ENCODE assay signal across 13 cellular contexts in the genomic region with DNA sequence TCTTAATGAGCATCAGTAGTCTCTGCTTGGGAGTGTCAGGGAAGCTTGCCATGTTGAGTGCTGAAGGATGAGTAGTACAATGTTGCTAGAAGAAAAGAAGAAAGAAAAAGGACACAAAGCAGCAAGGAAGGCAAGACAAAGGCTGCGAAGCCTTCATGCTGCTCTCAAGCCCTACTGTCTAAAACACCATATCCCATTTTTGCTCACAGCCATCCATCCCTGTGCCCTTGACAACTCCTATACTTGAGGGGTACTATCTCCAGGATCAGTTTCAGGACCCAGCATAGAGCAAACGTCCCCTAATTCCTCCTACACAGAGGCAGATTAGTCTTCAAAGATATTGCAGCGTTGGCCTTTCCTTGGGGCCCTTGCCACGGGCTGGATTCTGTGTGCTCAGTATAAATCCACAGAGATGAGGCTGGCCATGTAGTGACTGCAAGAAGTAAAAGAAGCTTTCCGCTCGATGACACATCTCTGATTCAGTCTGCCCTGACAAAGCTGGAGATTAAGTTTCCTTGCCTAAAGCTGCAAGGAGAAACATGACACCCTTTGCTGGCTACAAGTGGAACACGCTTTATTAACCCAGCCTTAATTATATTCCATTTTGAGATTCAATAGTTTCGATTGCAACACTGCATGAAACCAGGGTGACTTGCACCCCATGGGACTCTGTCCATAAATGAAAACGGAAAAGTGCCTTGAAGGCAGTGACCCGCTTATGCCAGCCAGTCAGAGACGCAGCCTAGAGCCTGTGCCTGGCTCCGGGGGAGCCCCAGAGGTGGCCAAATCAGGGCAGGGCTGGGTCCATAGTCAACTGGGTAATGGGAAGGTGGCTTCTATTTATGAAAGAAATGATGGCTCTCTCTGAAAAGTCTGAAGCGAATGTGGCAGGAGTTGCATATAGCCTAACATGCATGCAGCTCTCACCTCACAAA.
DNase-seq lines count a peak whose midpoint lies in the region; ATAC-seq and TF ChIP-seq lines count a peak whose summit lies in the region.
"Had no signal": no experiment of that assay in that cellular context is flagged by ENCODE, and none has a peak within 500 bp of the region (broad histone marks: within the 10 kb centered on the region; RNA-seq: fewer than 3 reads in every experiment).

No MANE protein-coding gene starts in this region.

- intact Hi-C loops in esophagus muscularis mucosa (cut with DNase I), result no loop called here
- intact Hi-C loops in sciatic nerve (cut with DNase I), result no loop called here
- intact Hi-C loops in ascending aorta (cut with DNase I), result no loop called here

- no peaks in the 10 kb centered on the region for H3K27me3 ChIP-seq in esophagus muscularis mucosa
- H3K27me3 ChIP-seq in ascending aorta, result no peaks in the 10 kb centered on the region
- H3K27me3 ChIP-seq: cardiac muscle cell, tibial nerve had no signal

- peak; percentile 44 for ATAC-seq in sciatic nerve
- no peak for ATAC-seq in HG02588 (IDR thresholded peaks at IDR 0.05; ENCODE audit: unreplicated experiment)

- DNase-seq in GM04504 (ENCODE audit: low read depth) (peak; percentile 85), NCI-H69 (lab: John Stamatoyannopoulos, UW) (peak; percentile 72), esophagus muscularis mucosa (ENCODE audit: extremely low spot score) (peak; percentile 80), sciatic nerve (ENCODE audit: low spot score) (no peak), ascending aorta (ENCODE audit: low spot score in 2 of 2) (no peak)
- no peak for DNase-seq in effector CD4-positive, alpha-beta T cell
- DNase-seq in stimulated activated naive CD4-positive, alpha-beta T cell (lab: John Stamatoyannopoulos, UW), result no peak
- DNase-seq: activated CD4-positive, alpha-beta T cell treated with anti-CD3 and anti-CD28 coated beads for 48 hours; NCI-H774; stimulated activated CD4-positive, alpha-beta T cell treated with anti-CD3 and anti-CD28 coated beads, Interleukin-15, amount 100 ng/mL, for 24 hours had no signal

- 76% methylated on average over 13 of the region's 13 CpGs for WGBS in esophagus muscularis mucosa

- H3K9me3 ChIP-seq in esophagus muscularis mucosa (no peaks in the 10 kb centered on the region), ascending aorta (no peaks in the 10 kb centered on the region)
- H3K9me3 ChIP-seq: tibial nerve had no signal

- H3K4me1 ChIP-seq in esophagus muscularis mucosa (no peaks in the 10 kb centered on the region), ascending aorta (no peaks in the 10 kb centered on the region)
- H3K4me1 ChIP-seq: tibial nerve had no signal

- no peak for TF ChIP-seq EP300 in esophagus muscularis mucosa (IDR thresholded peaks at IDR 0.05)

- H3K4me3 ChIP-seq in esophagus muscularis mucosa (no peak overlapping the region), ascending aorta (no peak overlapping the region)
- H3K4me3 ChIP-seq: cardiac muscle cell, tibial nerve had no signal

- no peaks in the 10 kb centered on the region for H3K36me3 ChIP-seq in esophagus muscularis mucosa
- H3K36me3 ChIP-seq in ascending aorta, result no peaks in the 10 kb centered on the region
- H3K36me3 ChIP-seq: cardiac muscle cell, tibial nerve had no signal

- TF ChIP-seq CTCF in esophagus muscularis mucosa (IDR thresholded peaks at IDR 0.05), result no peak
- TF ChIP-seq CTCF in ascending aorta (IDR thresholded peaks at IDR 0.05), result no peak

- H3K27ac ChIP-seq in esophagus muscularis mucosa (replicated peaks in 1 of 4), result no peak overlapping the region
- no peak overlapping the region for H3K27ac ChIP-seq in ascending aorta
- H3K27ac ChIP-seq: cardiac muscle cell, tibial nerve had no signal

- TF ChIP-seq POLR2A in esophagus muscularis mucosa (IDR thresholded peaks at IDR 0.05; ENCODE audit: low read depth), result no peak

Comparison
In these comparisons a context has a peak if more than half of its experiments do, and no peak if none do; other contexts are left out.
1. DNase-seq: peak in GM04504 (single experiment), NCI-H69 (single experiment) and esophagus muscularis mucosa (single experiment); none in sciatic nerve (single experiment), effector CD4-positive, alpha-beta T cell (single experiment), stimulated activated naive CD4-positive, alpha-beta T cell (0 of 6) and ascending aorta (0 of 2).